Comparison of ENCODE assay signal across 11 cellular contexts in the genomic region with DNA sequence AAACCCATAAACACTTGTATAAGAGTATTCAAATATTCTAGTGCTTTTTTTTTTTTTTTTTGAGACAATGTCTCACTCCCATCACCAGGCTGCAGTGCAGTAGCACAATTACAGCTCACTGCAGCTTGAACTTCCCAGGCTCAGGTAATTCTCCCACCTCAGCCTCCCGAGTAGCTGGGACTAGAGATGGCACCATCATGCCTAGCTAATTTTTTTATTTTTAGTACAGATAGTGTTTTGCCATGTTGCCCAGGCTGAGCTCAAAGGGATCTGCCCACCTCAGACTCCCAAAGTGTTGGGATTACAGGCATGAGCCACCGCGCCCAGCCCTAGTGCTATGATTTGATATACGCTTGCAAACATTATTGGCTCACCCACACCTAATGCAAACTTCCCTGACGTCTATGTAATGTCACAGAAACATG. TPM values are rescaled to one million over a fixed set of nuclear protein-coding genes. Genes with fewer than 3 reads are reported as not detected.
DNase-seq lines count a peak whose midpoint lies in the region; TF ChIP-seq lines count a peak whose summit lies in the region.
"Had no signal": no experiment of that assay in that cellular context is flagged by ENCODE, and none has a peak within 500 bp of the region (broad histone marks: within the 10 kb centered on the region; RNA-seq: fewer than 3 reads in every experiment).

No MANE protein-coding gene starts in this region.

- H3K9ac ChIP-seq in colonic mucosa (ENCODE audit: low read depth in 2 of 2, low read length in 2 of 2): no peak overlapping the region

- no peaks in the 10 kb centered on the region for H3K27me3 Mint-ChIP-seq in nephron (ENCODE audit: low read depth)

- peaks cover 25% of the 10 kb centered on the region for H3K36me3 Mint-ChIP-seq in nephron (ENCODE audit: low read depth)

- CTCF ChIA-PET in PC-9 (lab: Charles Lee): interaction anchor here (0.6 to 1.1 kb wide), 2 partner anchors 277 to 286 kb away, joined by 3 to 8 read pairs; no protein-coding TSS in a partner anchor

- H3K27me3 ChIP-seq in PC-9 (ENCODE audit: insufficient read depth, low read depth) (no peaks in the 10 kb centered on the region), colonic mucosa (no peaks in the 10 kb centered on the region)
- H3K27me3 ChIP-seq in effector memory CD4-positive, alpha-beta T cell (replicated peaks; ENCODE audit: control insufficient read depth, insufficient read depth, low read length, poor library complexity, severe bottlenecking): no peaks in the 10 kb centered on the region
- H3K27me3 ChIP-seq: dorsolateral prefrontal cortex had no signal

- H3K9me3 ChIP-seq in PC-9 (ENCODE audit: insufficient read depth, low read depth) (no peaks in the 10 kb centered on the region), colonic mucosa (no peaks in the 10 kb centered on the region)
- H3K9me3 ChIP-seq in effector memory CD4-positive, alpha-beta T cell (ENCODE audit: control insufficient read depth, low read length): no peaks in the 10 kb centered on the region

- peaks cover 58% of the 10 kb centered on the region for H3K79me2 ChIP-seq in PC-9 (ENCODE audit: low read depth)

- no peaks in the 10 kb centered on the region for H3K9me2 ChIP-seq in PC-9 (ENCODE audit: insufficient read depth)

- H3K9me3 Mint-ChIP-seq in nephron: peaks cover 3% of the 10 kb centered on the region

- intact Hi-C loops in PC-9 (cut with micrococcal nuclease; ENCODE audit: unreplicated experiment) (no loop called here), colonic mucosa (cut with DNase I) (loop anchor here (5.0 kb wide), 1 partner anchor 89 kb away; no protein-coding TSS in a partner anchor)

- no peaks in the 10 kb centered on the region for H4K20me1 ChIP-seq in PC-9 (ENCODE audit: insufficient read depth)

- POLR2A ChIA-PET in PC-9 (lab: Charles Lee; ENCODE audit: unreplicated experiment): no interaction called here

- TF ChIP-seq CTCF in PC-9 (conservative IDR thresholded peaks at IDR 0.05) (peak; percentile 43), colonic mucosa (IDR thresholded peaks at IDR 0.05) (no peak), nephron (IDR thresholded peaks at IDR 0.05; ENCODE audit: unreplicated experiment in 3 of 3) (peak; percentile 25 to 42 (median 32))

- DNase-seq in ELR (ENCODE audit: low read depth) (peak; percentile 20), PC-9 (no peak), colonic mucosa (peak; percentile 45), DMS153 treated with DMSO at 0.1 percent for 48 hours (lab: John Stamatoyannopoulos, UW; ENCODE audit: unreplicated experiment) (no peak), mesenteric fat pad (ENCODE audit: low spot score) (no peak), GDM1 (lab: John Stamatoyannopoulos, UW) (no peak)
- DNase-seq in effector memory CD4-positive, alpha-beta T cell: no peak
- DNase-seq: dorsolateral prefrontal cortex, midbrain, NCI-H187 had no signal

- BruUV-seq in PC-9 (replicated peaks; lab: Mats Ljungman, UMichigan): no TSS peak

- H3K4me2 ChIP-seq in PC-9: no peak overlapping the region

- no peak overlapping the region for H2AFZ ChIP-seq in PC-9

- H3K36me3 ChIP-seq in PC-9 (ENCODE audit: low read depth) (peaks cover 19% of the 10 kb centered on the region; the same call in 1 of the 2 replicates), colonic mucosa (no peaks in the 10 kb centered on the region)
- peaks cover 4% of the 10 kb centered on the region for H3K36me3 ChIP-seq in effector memory CD4-positive, alpha-beta T cell (ENCODE audit: control insufficient read depth, insufficient read depth, low read length)

- H3F3A ChIP-seq in PC-9 (ENCODE audit: insufficient read depth, low read depth): peaks cover 20% of the 10 kb centered on the region

- H3K4me3 ChIP-seq in PC-9: no peak overlapping the region
- no peak overlapping the region for H3K4me3 ChIP-seq in colonic mucosa
- no peak overlapping the region for H3K4me3 ChIP-seq in effector memory CD4-positive, alpha-beta T cell (ENCODE audit: insufficient read depth, low read depth, low read length, poor library complexity, severe bottlenecking)

- no peaks in the 10 kb centered on the region for H3K4me1 Mint-ChIP-seq in nephron

- H3K27ac ChIP-seq in PC-9 (no peak overlapping the region), colonic mucosa (peak overlapping the region; percentile 15)
- no peak overlapping the region for H3K27ac ChIP-seq in effector memory CD4-positive, alpha-beta T cell (ENCODE audit: insufficient read depth, low read length, poor library complexity, severe bottlenecking)

- H3K27ac Mint-ChIP-seq in nephron: no peak overlapping the region

- H3K4me1 ChIP-seq in PC-9 (replicated peaks; ENCODE audit: insufficient read depth): no peaks in the 10 kb centered on the region
- peaks cover 3% of the 10 kb centered on the region for H3K4me1 ChIP-seq in colonic mucosa
- H3K4me1 ChIP-seq in effector memory CD4-positive, alpha-beta T cell (ENCODE audit: control insufficient read depth, insufficient read depth, low read length, poor library complexity, severe bottlenecking): peaks cover 31% of the 10 kb centered on the region

- no peak overlapping the region for H3K4me3 Mint-ChIP-seq in nephron

RNA-seq across cellular contexts. Expression of a gene that starts 11.8 kb away (rescaled TPM):
- total RNA-seq in PC-9 (2021) (52.2 and 60.2 TPM in 2 replicates), colonic mucosa (100 to 1,000 TPM in 1 of 2 donors, 10 to 100 TPM in 1; 69.9 to 118 TPM), mesenteric fat pad (433 TPM)

Comparison
In these comparisons a context has a peak if more than half of its experiments do, and no peak if none do; other contexts are left out.
1. DNase-seq: peak in ELR (single experiment) and colonic mucosa (single experiment); none in PC-9 (0 of 2), effector memory CD4-positive, alpha-beta T cell (0 of 3), DMS153 treated with DMSO at 0.1 percent for 48 hours (single experiment), mesenteric fat pad (single experiment) and GDM1 (single experiment).